9 cellular contexts compared by ENCODE assay signal in genomic region chr18:49784427-49785185, GRCh38. TPM values are rescaled to one million over a fixed set of nuclear protein-coding genes. Genes with fewer than 3 reads are reported as not detected.
A peak's percentile ranks its signal among the peaks of the same experiment; 100 is the strongest.
DNase-seq lines count a peak whose midpoint lies in the region; ATAC-seq and TF ChIP-seq lines count a peak whose summit lies in the region.
"Had no signal": no experiment of that assay in that cellular context is flagged by ENCODE, and none has a peak within 500 bp of the region (broad histone marks: within the 10 kb centered on the region; RNA-seq: fewer than 3 reads in every experiment).

No MANE protein-coding gene starts in this region.

- no peaks in the 10 kb centered on the region for H3K9me3 ChIP-seq in CD8-positive, alpha-beta memory T cell (ENCODE audit: low read length)
- no peaks in the 10 kb centered on the region for H3K9me3 ChIP-seq in right lobe of liver

- TF ChIP-seq CTCF in brain microvascular endothelial cell (IDR thresholded peaks at IDR 0.05; ENCODE audit: low read depth, low read length, missing control alignments), result peak; percentile 28
- peak; percentile 20 to 36 (median 36) for TF ChIP-seq CTCF in right lobe of liver (IDR thresholded peaks at IDR 0.05)

- peak overlapping the region in 6 of 8 donors; percentile 14 to 77 (median 37) for H3K27ac Mint-ChIP-seq in CD8-positive, alpha-beta memory T cell
- no peak overlapping the region for H3K27ac Mint-ChIP-seq in activated CD4-positive, alpha-beta T cell treated with anti-CD3 and anti-CD28 coated beads, Interleukin-2, amount 10 ng/mL, durations not matched to agents 24 days and 14 days

- CTCF ChIA-PET in CD8-positive, alpha-beta memory T cell (lab: Charles Lee), result interaction anchor here (1.1 to 1.3 kb wide), 3 partner anchors 30 to 85 kb away, joined by 3 to 4 read pairs (median 4); no protein-coding TSS in a partner anchor

- peaks cover 26 to 49% (median 27%) of the 10 kb centered on the region in 3 donors for H3K36me3 Mint-ChIP-seq in CD8-positive, alpha-beta memory T cell
- peaks cover 65% of the 10 kb centered on the region for H3K36me3 Mint-ChIP-seq in activated CD4-positive, alpha-beta T cell treated with anti-CD3 and anti-CD28 coated beads, Interleukin-2, amount 10 ng/mL, durations not matched to agents 24 days and 14 days (ENCODE audit: low read depth)

- no peaks in the 10 kb centered on the region for H3K27me3 ChIP-seq in CD8-positive, alpha-beta memory T cell (ENCODE audit: insufficient read depth, low read length, poor library complexity, severe bottlenecking)
- no peaks in the 10 kb centered on the region for H3K27me3 ChIP-seq in brain microvascular endothelial cell (replicated peaks)
- no peaks in the 10 kb centered on the region for H3K27me3 ChIP-seq in right lobe of liver

- 16% methylated on average over 1 of the region's 1 CpG for WGBS in right lobe of liver (ENCODE audit: insufficient coverage, low coverage, low lambda C conversion rate, missing lambda C conversion rate)

- TF ChIP-seq POLR2A in right lobe of liver (IDR thresholded peaks at IDR 0.05), result no peak

- no peak overlapping the region for H3K27ac ChIP-seq in CD8-positive, alpha-beta memory T cell (ENCODE audit: low read depth, low read length)
- no peak overlapping the region for H3K27ac ChIP-seq in brain microvascular endothelial cell
- H3K27ac ChIP-seq in right lobe of liver, result no peak overlapping the region

- POLR2A ChIA-PET in CD8-positive, alpha-beta memory T cell (lab: Charles Lee), result interaction anchor here (1.5 kb wide), 1 partner anchor 30 kb away, joined by 3 read pairs; no protein-coding TSS in a partner anchor

- no peaks in the 10 kb centered on the region for H3K27me3 Mint-ChIP-seq in CD8-positive, alpha-beta memory T cell
- H3K27me3 Mint-ChIP-seq in activated CD4-positive, alpha-beta T cell treated with anti-CD3 and anti-CD28 coated beads, Interleukin-2, amount 10 ng/mL, durations not matched to agents 24 days and 14 days, result no peaks in the 10 kb centered on the region

- peak in 2 of 4 donors; percentile 15 to 45 for ATAC-seq in right lobe of liver

- H3K4me1 ChIP-seq in CD8-positive, alpha-beta memory T cell (ENCODE audit: insufficient read depth, low read length), result peaks cover 44% of the 10 kb centered on the region
- H3K4me1 ChIP-seq in right lobe of liver, result peaks cover 0 to 21% (median 10%) of the 10 kb centered on the region in 4 donors

- in situ Hi-C loops in brain microvascular endothelial cell (cut with HindIII; ENCODE audit: low pct_ligation_motif_present, low sequenced_read_pairs), result no loop called here

- peaks cover 11% of the 10 kb centered on the region for H3K36me3 ChIP-seq in CD8-positive, alpha-beta memory T cell (ENCODE audit: insufficient read depth, low read length)
- H3K36me3 ChIP-seq in brain microvascular endothelial cell (replicated peaks) (no peaks in the 10 kb centered on the region), right lobe of liver (peaks cover 7 to 65% (median 45%) of the 10 kb centered on the region in 4 donors)

- peak overlapping the region in 6 of 7 donors; percentile 1 to 73 (median 40) for H3K4me3 Mint-ChIP-seq in CD8-positive, alpha-beta memory T cell
- H3K4me3 Mint-ChIP-seq in activated CD4-positive, alpha-beta T cell treated with anti-CD3 and anti-CD28 coated beads, Interleukin-2, amount 10 ng/mL, durations not matched to agents 24 days and 14 days, result no peak overlapping the region

- H3K9me3 Mint-ChIP-seq in CD8-positive, alpha-beta memory T cell, result no peaks in the 10 kb centered on the region
- no peaks in the 10 kb centered on the region for H3K9me3 Mint-ChIP-seq in activated CD4-positive, alpha-beta T cell treated with anti-CD3 and anti-CD28 coated beads, Interleukin-2, amount 10 ng/mL, durations not matched to agents 24 days and 14 days

- H3K4me3 ChIP-seq in CD8-positive, alpha-beta memory T cell (ENCODE audit: low read length), result no peak overlapping the region
- no peak overlapping the region for H3K4me3 ChIP-seq in brain microvascular endothelial cell (ENCODE audit: low read depth, low read length)
- H3K4me3 ChIP-seq in right lobe of liver, result no peak overlapping the region

- H3K4me1 Mint-ChIP-seq in CD8-positive, alpha-beta memory T cell, result peaks cover 57 to 64% (median 59%) of the 10 kb centered on the region in 3 donors
- peaks cover 27% of the 10 kb centered on the region for H3K4me1 Mint-ChIP-seq in activated CD4-positive, alpha-beta T cell treated with anti-CD3 and anti-CD28 coated beads, Interleukin-2, amount 10 ng/mL, durations not matched to agents 24 days and 14 days

- intact Hi-C loops in right lobe of liver (cut with DNase I), result no loop called here
- intact Hi-C loops in activated CD4-positive, alpha-beta T cell treated with anti-CD3 and anti-CD28 coated beads, Interleukin-2, amount 10 ng/mL, durations not matched to agents 24 days and 14 days (cut with micrococcal nuclease), result loop anchor here (10.0 kb wide), 2 partner anchors 60 to 270 kb away; no protein-coding TSS in a partner anchor

- DNase-seq in CD8-positive, alpha-beta memory T cell, result no peak
- DNase-seq in HT1080 (ENCODE audit: low read depth) (peak; percentile 26), brain microvascular endothelial cell (no peak), right lobe of liver (no peak), KG1 (lab: John Stamatoyannopoulos, UW) (no peak), GF-D8 (lab: John Stamatoyannopoulos, UW) (no peak)
- no peak for DNase-seq in activated T-cell treated with anti-CD3 and anti-CD28 coated beads, Interleukin-2, amount 50 U/mL, for 1 hour
- no peak for DNase-seq in activated CD4-positive, alpha-beta T cell treated with anti-CD3 and anti-CD28 coated beads, Interleukin-2, amount 10 ng/mL, durations not matched to agents 24 days and 14 days
- DNase-seq: NCI-H446 treated with DMSO at 0.1 percent for 48 hours had no signal

RNA-seq across cellular contexts. Expression of gene ACAA2, which starts 28.7 kb away (rescaled TPM):
- 10 to 100 TPM; 72.2 to 72.4 TPM for total RNA-seq in CD8-positive, alpha-beta memory T cell
- 100 TPM for polyA plus RNA-seq in CD8-positive, alpha-beta memory T cell
- 32.2 and 36.7 TPM in 2 replicates for total RNA-seq in HT1080 (2014; rRNA removed; shearing (Covaris generic))
- 29.9 and 30.7 TPM in 2 replicates for polyA plus RNA-seq in HT1080 (2015; cell fraction: cytosol; rRNA removed)
- 21.2 and 25.4 TPM in 2 replicates for polyA plus RNA-seq in HT1080 (2015; cell fraction: nucleus; rRNA removed)
- 100 to 1,000 TPM; 312 to 644 (median 421) TPM for total RNA-seq in right lobe of liver
- 69.7 and 72.1 TPM in 2 replicates for total RNA-seq in activated CD4-positive, alpha-beta T cell treated with anti-CD3 and anti-CD28 coated beads, Interleukin-2, amount 10 ng/mL, durations not matched to agents 24 days and 14 days
